In the genomic region with DNA sequence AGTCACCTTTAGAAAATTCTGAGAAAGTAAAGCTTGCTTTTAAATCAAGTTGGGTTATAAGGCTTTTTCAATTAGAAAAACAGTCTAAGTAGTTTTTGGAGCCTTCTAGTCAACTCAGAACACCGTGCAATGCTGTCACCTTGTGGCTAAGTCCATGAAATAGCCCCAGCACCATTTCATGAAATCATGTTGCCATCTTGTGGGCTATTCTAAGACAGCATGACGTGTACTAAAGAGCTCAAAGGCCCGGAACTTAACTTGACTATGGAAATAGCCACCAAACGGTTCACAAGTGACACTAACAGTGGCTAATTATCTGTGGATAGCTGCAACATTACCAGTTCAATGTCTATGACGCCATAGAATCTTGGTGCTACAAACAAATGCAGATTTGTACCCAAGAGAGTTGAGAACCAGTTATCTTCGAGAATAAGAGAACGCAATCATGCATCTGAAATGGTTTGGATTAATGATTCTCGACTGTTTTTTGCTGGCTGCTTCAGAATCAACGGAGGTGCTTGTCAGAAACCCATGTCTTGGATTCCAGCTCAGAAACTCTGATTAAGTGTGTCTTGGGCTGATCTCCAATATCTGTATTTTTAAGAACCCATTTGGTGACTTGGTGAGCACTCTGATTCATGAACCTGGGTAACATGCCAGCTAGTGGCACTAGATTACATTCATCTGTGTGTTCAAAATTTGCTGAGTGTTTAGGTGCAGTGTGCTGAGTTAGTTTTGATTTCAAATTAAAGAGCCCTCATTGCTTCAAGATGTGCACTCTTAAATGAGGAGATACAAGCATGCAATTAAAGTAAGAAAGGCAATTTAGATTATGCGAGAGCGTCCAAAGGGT, we compare ENCODE assay signal across 8 cellular contexts.
DNase-seq lines count a peak whose midpoint lies in the region; ATAC-seq and TF ChIP-seq lines count a peak whose summit lies in the region.

No MANE protein-coding gene starts in this region.

- TF ChIP-seq EP300 in gastroesophageal sphincter (IDR thresholded peaks at IDR 0.05), result no peak

- H3K9me3 ChIP-seq in IMR-90 (ENCODE audit: control insufficient read depth, insufficient read depth, low read length) (no peaks in the 10 kb centered on the region), gastroesophageal sphincter (no peaks in the 10 kb centered on the region)

- no peak overlapping the region for H2BK5ac ChIP-seq in IMR-90 (ENCODE audit: low read depth, low read length, poor library complexity, severe bottlenecking)

- TF ChIP-seq POLR2A in IMR-90 (IDR thresholded peaks at IDR 0.05; ENCODE audit: low read depth, low read length) (no peak), gastroesophageal sphincter (IDR thresholded peaks at IDR 0.05) (no peak)

- H3K4me2 ChIP-seq in IMR-90 (ENCODE audit: low read depth, low read length), result no peak overlapping the region

- POLR2A ChIA-PET in IMR-90 (lab: Charles Lee; ENCODE audit: unreplicated experiment), result no interaction called here

- H2BK15ac ChIP-seq in IMR-90 (ENCODE audit: low read depth, low read length), result no peak overlapping the region

- no peak overlapping the region for H4K5ac ChIP-seq in IMR-90 (ENCODE audit: low read depth, low read length)

- no peak overlapping the region for H3K27ac ChIP-seq in IMR-90 (ENCODE audit: insufficient read depth, low read length)
- peak overlapping the region; percentile 51 to 79 (median 76) for H3K27ac ChIP-seq in gastroesophageal sphincter

- no peaks in the 10 kb centered on the region for H3K9me1 ChIP-seq in IMR-90 (ENCODE audit: insufficient read depth, low read length)

- no peaks in the 10 kb centered on the region for H3K36me3 Mint-ChIP-seq in activated T-helper 1 cell treated with anti-CD3 and anti-CD28 coated beads, Interleukin-12 subunit alpha, Interleukin-12 subunit beta, Interleukin-2, Interleukin-4 antibody, amounts not matched to agents 30 ng/mL and 10 ng/mL and 1 ng/mL, durations not matched to agents 14 hours and 24 hours and 36 hours (ENCODE audit: low read depth)
- no peaks in the 10 kb centered on the region for H3K36me3 Mint-ChIP-seq in osteocyte (ENCODE audit: unreplicated experiment)

- no peak overlapping the region for H3K4ac ChIP-seq in IMR-90 (ENCODE audit: low read depth, low read length)

- no peaks in the 10 kb centered on the region for H3K4me1 ChIP-seq in IMR-90 (ENCODE audit: control insufficient read depth, insufficient read depth, low read length)
- H3K4me1 ChIP-seq in gastroesophageal sphincter, result peaks cover 0 to 21% (median 6%) of the 10 kb centered on the region in 3 donors

- no peak overlapping the region for H2AFZ ChIP-seq in IMR-90 (replicated peaks; ENCODE audit: low read length, poor library complexity)

- 29% methylated on average over 8 of the region's 11 CpGs; no CpG with 5 or more reads in 1 of the 2 experiments for WGBS in IMR-90 (ENCODE audit: extremely low coverage in 2 of 2, insufficient read length in 1 of 2), 2 experiments
- 29 to 40% methylated on average over 9 to 11 of the region's 11 CpGs for WGBS in gastroesophageal sphincter (ENCODE audit: low coverage in 1 of 2), 2 donors

- DNase-seq in GM06990 (ENCODE audit: extremely low read depth, insufficient read length) (peak; percentile 19), IMR-90 (peak; percentile 82), NOMO-1 (lab: John Stamatoyannopoulos, UW; ENCODE audit: unreplicated experiment in 2 of 2) (peak; percentile 81 to 91), osteocyte (ENCODE audit: extremely low spot score, unreplicated experiment) (no peak), cerebellar nuclear complex (lab: John Stamatoyannopoulos, UW) (no peak)
- peak; percentile 44 for DNase-seq in activated T-helper 1 cell treated with anti-CD3 and anti-CD28 coated beads, Interleukin-12 subunit alpha, Interleukin-12 subunit beta, Interleukin-2, Interleukin-4 antibody, amounts not matched to agents 30 ng/mL and 10 ng/mL and 1 ng/mL, durations not matched to agents 14 hours and 24 hours and 36 hours (ENCODE audit: low spot score)

- H3K14ac ChIP-seq in IMR-90 (replicated peaks; ENCODE audit: low read depth, low read length), result no peak overlapping the region

- no peaks in the 10 kb centered on the region for H4K20me1 ChIP-seq in IMR-90 (ENCODE audit: insufficient read depth, low read length)

- H3K23ac ChIP-seq in IMR-90 (ENCODE audit: low read depth, low read length), result no peak overlapping the region

- BruUV-seq in IMR-90 (replicated peaks; lab: Mats Ljungman, UMichigan), result no TSS peak

- H3K27ac Mint-ChIP-seq in activated T-helper 1 cell treated with anti-CD3 and anti-CD28 coated beads, Interleukin-12 subunit alpha, Interleukin-12 subunit beta, Interleukin-2, Interleukin-4 antibody, amounts not matched to agents 30 ng/mL and 10 ng/mL and 1 ng/mL, durations not matched to agents 14 hours and 24 hours and 36 hours, result no peak overlapping the region
- H3K27ac Mint-ChIP-seq in osteocyte (ENCODE audit: unreplicated experiment), result no peak overlapping the region

- dilution Hi-C loops in IMR-90 (cut with HindIII; ENCODE audit: low sequenced_read_pairs, unreplicated experiment), result no loop called here

- no peak overlapping the region for H3K56ac ChIP-seq in IMR-90 (ENCODE audit: extremely low read depth, insufficient read depth, low read length)

- H3K4me3 Mint-ChIP-seq in activated T-helper 1 cell treated with anti-CD3 and anti-CD28 coated beads, Interleukin-12 subunit alpha, Interleukin-12 subunit beta, Interleukin-2, Interleukin-4 antibody, amounts not matched to agents 30 ng/mL and 10 ng/mL and 1 ng/mL, durations not matched to agents 14 hours and 24 hours and 36 hours, result no peak overlapping the region
- no peak overlapping the region for H3K4me3 Mint-ChIP-seq in osteocyte (ENCODE audit: unreplicated experiment)

- no peak overlapping the region for H2AK9ac ChIP-seq in IMR-90 (replicated peaks; ENCODE audit: low read depth, low read length, poor library complexity)

- H3K4me3 ChIP-seq in GM06990 (replicated peaks; ENCODE audit: low read depth, low read length) (no peak overlapping the region), IMR-90 (ENCODE audit: insufficient read depth, low read depth, low read length) (no peak overlapping the region), gastroesophageal sphincter (no peak overlapping the region)

- CTCF ChIA-PET in IMR-90 (lab: Yijun Ruan, JAX), result interaction anchor here (0.5 to 1.7 kb wide), 23 partner anchors 8 to 1405 kb away, joined by 3 to 20 read pairs (median 4); no protein-coding TSS in a partner anchor

- no peak overlapping the region for H2BK20ac ChIP-seq in IMR-90 (ENCODE audit: low read depth, low read length)

- ATAC-seq in GM21737 (IDR thresholded peaks at IDR 0.05; ENCODE audit: unreplicated experiment) (peak; percentile 99), IMR-90 (ENCODE audit: low read depth) (peak; percentile 92), gastroesophageal sphincter (peak; percentile 94)

- no peak overlapping the region for H2BK120ac ChIP-seq in IMR-90 (ENCODE audit: low read depth, low read length)

- TF ChIP-seq CTCF in GM06990 (IDR thresholded peaks at IDR 0.05; ENCODE audit: insufficient read depth, low read length, poor library complexity, severe bottlenecking), result peak; percentile 85
- TF ChIP-seq CTCF in IMR-90 (conservative IDR thresholded peaks at IDR 0.05; ENCODE audit: low read depth, low read length), result peak; percentile 99
- peak; percentile 94 to 100 (median 98) for TF ChIP-seq CTCF in gastroesophageal sphincter (IDR thresholded peaks at IDR 0.05)
- peak; percentile 99 for TF ChIP-seq CTCF in osteocyte (IDR thresholded peaks at IDR 0.05)

- no peak overlapping the region for H4K8ac ChIP-seq in IMR-90 (ENCODE audit: low read depth in 2 of 2, low read length in 2 of 2)

- H3K4me1 Mint-ChIP-seq in activated T-helper 1 cell treated with anti-CD3 and anti-CD28 coated beads, Interleukin-12 subunit alpha, Interleukin-12 subunit beta, Interleukin-2, Interleukin-4 antibody, amounts not matched to agents 30 ng/mL and 10 ng/mL and 1 ng/mL, durations not matched to agents 14 hours and 24 hours and 36 hours (ENCODE audit: low read depth), result peaks cover 2% of the 10 kb centered on the region
- peaks cover 12% of the 10 kb centered on the region for H3K4me1 Mint-ChIP-seq in osteocyte (ENCODE audit: unreplicated experiment)

- TF ChIP-seq RAD21 in IMR-90 (IDR thresholded peaks at IDR 0.05; ENCODE audit: low read length), result peak; percentile 91

- intact Hi-C loops in IMR-90 (cut with micrococcal nuclease), result loop anchor here (1.0 kb wide), 3 partner anchors 123 to 1090 kb away; no protein-coding TSS in a partner anchor
- intact Hi-C loops in activated T-helper 1 cell treated with anti-CD3 and anti-CD28 coated beads, Interleukin-12 subunit alpha, Interleukin-12 subunit beta, Interleukin-2, Interleukin-4 antibody, amounts not matched to agents 30 ng/mL and 10 ng/mL and 1 ng/mL, durations not matched to agents 14 hours and 24 hours and 36 hours (cut with micrococcal nuclease), result loop anchor here (1.0 kb wide), 4 partner anchors 123 to 1090 kb away; no protein-coding TSS in a partner anchor

- H3K18ac ChIP-seq in IMR-90 (ENCODE audit: low read depth, low read length), result no peak overlapping the region

- in situ Hi-C loops in IMR-90 (cut with MboI; ENCODE audit: low sequenced_read_pairs), result loop anchor here (5.0 to 25.0 kb wide), 3 partner anchors 123 to 1333 kb away; no protein-coding TSS in a partner anchor

- H4K91ac ChIP-seq in IMR-90 (ENCODE audit: insufficient read depth, low read depth, low read length), result no peak overlapping the region

- H3K27me3 ChIP-seq in GM06990 (replicated peaks; ENCODE audit: control insufficient read depth, insufficient read depth, low read length) (no peaks in the 10 kb centered on the region), IMR-90 (ENCODE audit: control insufficient read depth, insufficient read depth, low read length) (no peaks in the 10 kb centered on the region), gastroesophageal sphincter (no peaks in the 10 kb centered on the region)

- H3K27me3 Mint-ChIP-seq in activated T-helper 1 cell treated with anti-CD3 and anti-CD28 coated beads, Interleukin-12 subunit alpha, Interleukin-12 subunit beta, Interleukin-2, Interleukin-4 antibody, amounts not matched to agents 30 ng/mL and 10 ng/mL and 1 ng/mL, durations not matched to agents 14 hours and 24 hours and 36 hours (ENCODE audit: insufficient read depth), result peaks cover 14% of the 10 kb centered on the region
- H3K27me3 Mint-ChIP-seq in osteocyte (ENCODE audit: unreplicated experiment), result peaks cover 16% of the 10 kb centered on the region

- H3K36me3 ChIP-seq in GM06990 (ENCODE audit: control insufficient read depth, insufficient read depth, low read length) (no peaks in the 10 kb centered on the region), IMR-90 (ENCODE audit: control insufficient read depth, insufficient read depth, low read length) (no peaks in the 10 kb centered on the region), gastroesophageal sphincter (no peaks in the 10 kb centered on the region)

- no peak overlapping the region for H2AK5ac ChIP-seq in IMR-90 (ENCODE audit: low read depth, low read length)

- H3K79me1 ChIP-seq in IMR-90 (ENCODE audit: low read depth in 1 of 2, low read length in 2 of 2), result no peaks in the 10 kb centered on the region

- no peak overlapping the region for H3K9ac ChIP-seq in IMR-90 (ENCODE audit: low read depth, low read length)

- no peaks in the 10 kb centered on the region for H3K9me3 Mint-ChIP-seq in activated T-helper 1 cell treated with anti-CD3 and anti-CD28 coated beads, Interleukin-12 subunit alpha, Interleukin-12 subunit beta, Interleukin-2, Interleukin-4 antibody, amounts not matched to agents 30 ng/mL and 10 ng/mL and 1 ng/mL, durations not matched to agents 14 hours and 24 hours and 36 hours
- no peaks in the 10 kb centered on the region for H3K9me3 Mint-ChIP-seq in osteocyte (ENCODE audit: unreplicated experiment)

Comparison
In these comparisons a context has a peak if more than half of its experiments do, and no peak if none do; other contexts are left out.
1. DNase-seq: peak in GM06990 (single experiment), IMR-90 (single experiment), NOMO-1 (2 of 2) and activated T-helper 1 cell treated with anti-CD3 and anti-CD28 coated beads, Interleukin-12 subunit alpha, Interleukin-12 subunit beta, Interleukin-2, Interleukin-4 antibody, amounts not matched to agents 30 ng/mL and 10 ng/mL and 1 ng/mL, durations not matched to agents 14 hours and 24 hours and 36 hours (single experiment); none in osteocyte (single experiment) and cerebellar nuclear complex (0 of 2).
2. Peak in every context shown above with its lines, with median percentiles within 50 percentile points of each other: CTCF ChIP-seq and ATAC-seq.